Comparison of ENCODE assay signal across 11 cellular contexts in the genomic region with DNA sequence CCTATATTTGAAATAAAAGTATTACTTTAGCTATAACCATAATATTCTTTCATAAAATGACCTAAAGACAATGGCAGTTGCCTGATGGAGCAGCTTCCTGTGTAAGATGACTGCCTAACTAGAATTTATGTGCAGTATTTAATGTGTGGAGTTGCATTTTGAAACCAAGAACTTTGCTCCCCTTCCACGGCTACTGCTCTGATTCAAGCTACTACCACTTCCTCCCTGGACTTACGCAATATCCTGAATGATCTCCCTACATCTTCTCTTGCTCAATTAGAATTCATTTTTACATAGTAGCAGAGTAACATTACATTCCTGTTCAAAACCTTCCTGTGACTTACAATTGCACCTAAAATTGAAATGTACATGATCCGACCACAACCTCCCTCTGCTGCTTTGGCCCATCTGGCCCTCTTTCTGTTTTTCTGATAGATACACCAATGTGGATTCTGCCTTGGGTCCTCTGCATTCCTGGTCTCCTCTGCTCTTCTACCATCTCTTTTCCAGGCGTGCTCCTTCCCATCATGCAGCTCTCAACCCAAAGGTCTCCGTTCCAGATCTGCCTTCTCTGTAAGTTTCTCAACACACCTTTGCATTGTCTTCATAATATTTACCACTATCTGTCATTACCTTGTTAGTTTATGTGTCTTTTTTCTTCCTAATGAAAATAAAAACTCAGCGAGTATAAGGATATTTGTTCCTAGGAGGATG. TPM values are rescaled to one million over a fixed set of nuclear protein-coding genes. Genes with fewer than 3 reads are reported as not detected.
A peak's percentile ranks its signal among the peaks of the same experiment; 100 is the strongest.
DNase-seq lines count a peak whose midpoint lies in the region.
"Had no signal": no experiment of that assay in that cellular context is flagged by ENCODE, and none has a peak within 500 bp of the region (broad histone marks: within the 10 kb centered on the region; RNA-seq: fewer than 3 reads in every experiment).

No MANE protein-coding gene starts in this region.

- H3K9me3 Mint-ChIP-seq in activated CD4-positive, alpha-beta memory T cell treated with anti-CD3 and anti-CD28 coated beads, Interleukin-2, amount 10 ng/mL, durations not matched to agents 7 days and 5 days: no peaks in the 10 kb centered on the region
- H3K9me3 Mint-ChIP-seq in activated CD4-positive, alpha-beta memory T cell treated with anti-CD3 and anti-CD28 coated beads for 36 hours: no peaks in the 10 kb centered on the region

- peak overlapping the region; percentile 29 for H3K4me2 ChIP-seq in skeletal muscle satellite cell (ENCODE audit: low read length)

- H3K4me1 ChIP-seq in SJSA1 (replicated peaks) (peaks cover 20% of the 10 kb centered on the region), skeletal muscle satellite cell (ENCODE audit: control insufficient read depth, insufficient read depth, low read length) (peaks cover 31% of the 10 kb centered on the region)
- H3K4me1 ChIP-seq: SJCRH30 had no signal

- H3K27ac Mint-ChIP-seq in activated CD4-positive, alpha-beta memory T cell treated with anti-CD3 and anti-CD28 coated beads, Interleukin-2, amount 10 ng/mL, durations not matched to agents 7 days and 5 days: peak overlapping the region; percentile 16
- H3K27ac Mint-ChIP-seq in activated CD4-positive, alpha-beta memory T cell treated with anti-CD3 and anti-CD28 coated beads for 36 hours: no peak overlapping the region
- H3K27ac Mint-ChIP-seq: activated naive CD8-positive, alpha-beta T cell had no signal

- no peak for DNase-seq in activated CD4-positive, alpha-beta memory T cell treated with anti-CD3 and anti-CD28 coated beads, Interleukin-2, amount 10 ng/mL, durations not matched to agents 7 days and 5 days
- DNase-seq in activated CD4-positive, alpha-beta memory T cell treated with anti-CD3 and anti-CD28 coated beads for 36 hours: no peak
- DNase-seq in SJSA1 (ENCODE audit: low read depth in 1 of 2, low spot score in 2 of 2) (peak in 1 of 2 experiments; percentile 6), fibroblast of the conjunctiva (ENCODE audit: low read depth) (peak; percentile 28), HuH-7.5 (ENCODE audit: low spot score) (no peak), HuH-7 (ENCODE audit: low spot score) (no peak)
- no peak for DNase-seq in activated CD4-positive, CD25-positive, alpha-beta regulatory T cell (lab: John Stamatoyannopoulos, UW)
- DNase-seq: SJCRH30; stimulated activated CD4-positive, alpha-beta T cell treated with anti-CD3 and anti-CD28 coated beads, Interleukin-4, amount 100 ng/mL, for 4 hours had no signal

- POLR2A ChIA-PET in activated CD4-positive, alpha-beta memory T cell treated with anti-CD3 and anti-CD28 coated beads, Interleukin-2, amount 10 ng/mL, durations not matched to agents 7 days and 5 days (lab: Charles Lee): interaction anchor here (0.7 kb wide), 1 partner anchor 24 kb away, joined by 3 read pairs; no protein-coding TSS in a partner anchor
- POLR2A ChIA-PET in activated CD4-positive, alpha-beta memory T cell treated with anti-CD3 and anti-CD28 coated beads for 36 hours (lab: Charles Lee): no interaction called here

- peaks cover 2% of the 10 kb centered on the region for H3K27me3 Mint-ChIP-seq in activated CD4-positive, alpha-beta memory T cell treated with anti-CD3 and anti-CD28 coated beads, Interleukin-2, amount 10 ng/mL, durations not matched to agents 7 days and 5 days
- H3K27me3 Mint-ChIP-seq in activated CD4-positive, alpha-beta memory T cell treated with anti-CD3 and anti-CD28 coated beads for 36 hours: no peaks in the 10 kb centered on the region

- peaks cover 3% of the 10 kb centered on the region; the same call in 1 of the 2 replicates for H3K9me3 ChIP-seq in SJSA1 (replicated peaks)
- peaks cover 6% of the 10 kb centered on the region for H3K9me3 ChIP-seq in skeletal muscle satellite cell (replicated peaks; ENCODE audit: low read length)

- H3K4me1 Mint-ChIP-seq in activated CD4-positive, alpha-beta memory T cell treated with anti-CD3 and anti-CD28 coated beads, Interleukin-2, amount 10 ng/mL, durations not matched to agents 7 days and 5 days: peaks cover 11% of the 10 kb centered on the region
- H3K4me1 Mint-ChIP-seq in activated CD4-positive, alpha-beta memory T cell treated with anti-CD3 and anti-CD28 coated beads for 36 hours (ENCODE audit: low read depth): peaks cover 5% of the 10 kb centered on the region

- H3K4me3 ChIP-seq in SJSA1 (no peak overlapping the region), skeletal muscle satellite cell (ENCODE audit: low read length) (no peak overlapping the region)
- H3K4me3 ChIP-seq: SJCRH30 had no signal

- H3K27me3 ChIP-seq in SJSA1 (replicated peaks) (no peaks in the 10 kb centered on the region), skeletal muscle satellite cell (ENCODE audit: control insufficient read depth, insufficient read depth, low read length) (no peaks in the 10 kb centered on the region)
- H3K27me3 ChIP-seq: SJCRH30 had no signal

- H3K36me3 ChIP-seq in SJSA1 (no peaks in the 10 kb centered on the region), skeletal muscle satellite cell (ENCODE audit: insufficient read depth, low read length) (no peaks in the 10 kb centered on the region)
- H3K36me3 ChIP-seq: SJCRH30 had no signal

- no peak overlapping the region for H3K9ac ChIP-seq in skeletal muscle satellite cell (ENCODE audit: low read depth, low read length)

- H3K27ac ChIP-seq in SJSA1: peak overlapping the region; percentile 78
- H3K27ac ChIP-seq: SJCRH30 had no signal

- intact Hi-C loops in activated CD4-positive, alpha-beta memory T cell treated with anti-CD3 and anti-CD28 coated beads for 36 hours (cut with micrococcal nuclease): no loop called here

- H3K36me3 Mint-ChIP-seq in activated CD4-positive, alpha-beta memory T cell treated with anti-CD3 and anti-CD28 coated beads, Interleukin-2, amount 10 ng/mL, durations not matched to agents 7 days and 5 days (ENCODE audit: low read depth): no peaks in the 10 kb centered on the region
- H3K36me3 Mint-ChIP-seq in activated CD4-positive, alpha-beta memory T cell treated with anti-CD3 and anti-CD28 coated beads for 36 hours: no peaks in the 10 kb centered on the region

- H3K4me3 Mint-ChIP-seq in activated CD4-positive, alpha-beta memory T cell treated with anti-CD3 and anti-CD28 coated beads, Interleukin-2, amount 10 ng/mL, durations not matched to agents 7 days and 5 days: no peak overlapping the region
- H3K4me3 Mint-ChIP-seq in activated CD4-positive, alpha-beta memory T cell treated with anti-CD3 and anti-CD28 coated beads for 36 hours: no peak overlapping the region
- H3K4me3 Mint-ChIP-seq: activated naive CD8-positive, alpha-beta T cell had no signal

- CTCF ChIA-PET in activated CD4-positive, alpha-beta memory T cell treated with anti-CD3 and anti-CD28 coated beads, Interleukin-2, amount 10 ng/mL, durations not matched to agents 7 days and 5 days (lab: Charles Lee): no interaction called here
- CTCF ChIA-PET in activated CD4-positive, alpha-beta memory T cell treated with anti-CD3 and anti-CD28 coated beads for 36 hours (lab: Charles Lee): no interaction called here

RNA-seq across cellular contexts. Expression of a gene that starts 47.4 kb away (rescaled TPM):
- 10 to 100 TPM; 53.5 to 61.0 TPM for total RNA-seq in activated CD4-positive, alpha-beta memory T cell treated with anti-CD3 and anti-CD28 coated beads, Interleukin-2, amount 10 ng/mL, durations not matched to agents 7 days and 5 days
- 10 to 100 TPM; 31.2 to 31.7 TPM for total RNA-seq in activated CD4-positive, alpha-beta memory T cell treated with anti-CD3 and anti-CD28 coated beads for 36 hours
- total RNA-seq in SJSA1 (2014; rRNA removed; shearing (Covaris generic)): 37.9 and 43.3 TPM in 2 replicates
- 22.1 and 31.9 TPM in 2 replicates for total RNA-seq in skeletal muscle satellite cell (2012; rRNA removed)
